In genomic region chr3:38454179-38454883, GRCh38 we compare ENCODE assay signal across 1 cellular context.
A peak's percentile ranks its signal among the peaks of the same experiment; 100 is the strongest.
TF ChIP-seq lines count a peak whose summit lies in the region.

No MANE protein-coding gene starts in this region.

TF ChIP-seq in GM12878, 131 proteins besides CTCF, POLR2A, EP300 and RAD21 (continued from another document):
- TF ChIP-seq ZNF687 (IDR thresholded peaks at IDR 0.05) (no peak), ZNF274 (IDR thresholded peaks at IDR 0.05; ENCODE audit: insufficient read depth, insufficient read length) (no peak), MEF2B (IDR thresholded peaks at IDR 0.05; ENCODE audit: partially characterized antibody, poor library complexity, severe bottlenecking) (no peak), ATF3 (IDR thresholded peaks at IDR 0.05; ENCODE audit: borderline replicate concordance, extremely low read depth, low read depth, low read length) (no peak), IRF4 (IDR thresholded peaks at IDR 0.05; ENCODE audit: low read depth, low read length) (no peak), JUND (IDR thresholded peaks at IDR 0.05; ENCODE audit: low read depth, low read length) (no peak), ESRRA (IDR thresholded peaks at IDR 0.05; ENCODE audit: low read length) (no peak), ELK1 (IDR thresholded peaks at IDR 0.05; ENCODE audit: low read depth, low read length) (no peak), TBL1XR1 (IDR thresholded peaks at IDR 0.05; ENCODE audit: low read depth, low read length) (no peak), ATF2 (IDR thresholded peaks at IDR 0.05; ENCODE audit: low read length) (no peak), USF1 (IDR thresholded peaks at IDR 0.05; ENCODE audit: borderline replicate concordance, extremely low read length, insufficient read depth, low read depth, low read length) (no peak), E2F4 (IDR thresholded peaks at IDR 0.05; ENCODE audit: low read depth, low read length) (no peak), BCLAF1 (IDR thresholded peaks at IDR 0.05) (no peak), EED (IDR thresholded peaks at IDR 0.05; ENCODE audit: low read depth) (no peak), KLF5 (IDR thresholded peaks at IDR 0.05; ENCODE audit: partially characterized antibody) (peak; percentile 38), ASH2L (IDR thresholded peaks at IDR 0.05; ENCODE audit: borderline replicate concordance, low read depth) (no peak), GABPA (IDR thresholded peaks at IDR 0.05; ENCODE audit: low read depth) (no peak), FOXM1 (IDR thresholded peaks at IDR 0.05; ENCODE audit: low read depth, low read length) (no peak), SKIL (IDR thresholded peaks at IDR 0.05; ENCODE audit: low read depth, poor library complexity, severe bottlenecking) (no peak), RELA (IDR thresholded peaks at IDR 0.05; ENCODE audit: borderline replicate concordance, partially characterized antibody) (no peak), ZZZ3 (IDR thresholded peaks at IDR 0.05; ENCODE audit: control insufficient read depth, insufficient read length, low read depth) (no peak), REST (IDR thresholded peaks at IDR 0.05; ENCODE audit: low read depth, low read length) (no peak), E2F8 (IDR thresholded peaks at IDR 0.05; ENCODE audit: low read depth, partially characterized antibody) (no peak), CREB1 (IDR thresholded peaks at IDR 0.05; ENCODE audit: low read depth) (no peak), SRF (IDR thresholded peaks at IDR 0.05; ENCODE audit: low read depth in 2 of 2, low read length in 2 of 2) (no peak), SMAD5 (IDR thresholded peaks at IDR 0.05; ENCODE audit: low read depth) (no peak), BHLHE40 (IDR thresholded peaks at IDR 0.05; ENCODE audit: borderline replicate concordance in 1 of 2, low read depth in 2 of 2, low read length in 1 of 2) (peak in 1 of 2 experiments; percentile 39; a peak in 1 of 4 replicates), SUZ12 (IDR thresholded peaks at IDR 0.05; ENCODE audit: unreplicated experiment) (no peak), ZBED1 (IDR thresholded peaks at IDR 0.05; ENCODE audit: borderline replicate concordance) (no peak), BACH1 (IDR thresholded peaks at IDR 0.05; ENCODE audit: borderline replicate concordance) (peak; percentile 44; the same call in 1 of the 2 replicates), SREBF2 (IDR thresholded peaks at IDR 0.05; ENCODE audit: low read length) (no peak)
TF ChIP-seq in GM12878: peak in this region for 10.
